In the genomic region with DNA sequence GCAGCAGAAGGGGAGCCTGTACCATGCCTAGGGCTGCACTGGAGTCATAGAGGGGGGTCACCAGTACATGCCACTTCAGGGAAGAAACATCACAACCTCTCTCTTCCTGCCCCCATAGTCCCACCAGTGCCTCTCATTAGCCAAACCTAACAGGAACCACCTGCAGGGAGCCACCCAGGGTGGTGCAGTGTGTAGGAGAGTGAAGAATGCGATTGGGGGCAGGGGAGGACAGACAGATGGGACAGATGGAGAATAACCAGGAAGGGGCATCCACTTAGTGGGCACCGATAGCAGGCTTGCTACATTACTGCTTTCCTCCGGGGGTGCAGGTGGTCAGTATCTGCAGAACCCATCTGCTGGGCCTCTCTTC, we compare ENCODE assay signal across 25 cellular contexts. TPM values are rescaled to one million over a fixed set of nuclear protein-coding genes. Genes with fewer than 3 reads are reported as not detected.
A peak's percentile ranks its signal among the peaks of the same experiment; 100 is the strongest.
DNase-seq lines count a peak whose midpoint lies in the region; ATAC-seq and TF ChIP-seq lines count a peak whose summit lies in the region.
"Had no signal": no experiment of that assay in that cellular context is flagged by ENCODE, and none has a peak within 500 bp of the region (broad histone marks: within the 10 kb centered on the region; RNA-seq: fewer than 3 reads in every experiment).

No MANE protein-coding gene starts in this region.

- DNase-seq in SJSA1 (ENCODE audit: low read depth in 1 of 2, low spot score in 2 of 2) = no peak
- DNase-seq in esophagus muscularis mucosa (ENCODE audit: extremely low spot score) = peak; percentile 50
- no peak for DNase-seq in sigmoid colon
- DNase-seq in NCI-H2171 treated with DMSO at 0.1 percent for 48 hours (lab: John Stamatoyannopoulos, UW) = no peak
- DNase-seq in SHP77 treated with DMSO at 0.1 percent for 48 hours (lab: John Stamatoyannopoulos, UW) = no peak
- DNase-seq in activated CD8-positive, alpha-beta T cell treated with anti-CD3 and anti-CD28 coated beads, Interleukin-2, amount 10 ng/mL, durations not matched to agents 7 days and 5 days = no peak
- DNase-seq: activated CD4-positive, alpha-beta T cell treated with anti-CD3 and anti-CD28 coated beads for 1 hour; activated gamma-delta T cell treated with Interleukin-2 at 50 U/mL for 16 hours; DMS79 treated with DMSO at 0.1 percent for 48 hours; effector memory CD8-positive, alpha-beta T cell; NCI-H1417; NCI-H510A treated with DMSO at 0.1 percent for 48 hours; nephron progenitor cell; NK-92 treated with Interleukin-12 subunit alpha and Interleukin-12 subunit beta, amount 100 ng/mL, for 24 hours had no signal

- no peaks in the 10 kb centered on the region for H3K4me1 Mint-ChIP-seq in activated CD8-positive, alpha-beta T cell treated with anti-CD3 and anti-CD28 coated beads, Interleukin-2, amount 10 ng/mL, durations not matched to agents 7 days and 5 days (ENCODE audit: low read depth)

- CTCF ChIA-PET in activated CD8-positive, alpha-beta T cell treated with anti-CD3 and anti-CD28 coated beads, Interleukin-2, amount 10 ng/mL, durations not matched to agents 7 days and 5 days (lab: Charles Lee) = no interaction called here

- H3K27ac ChIP-seq in BLaER1 (peak overlapping the region; percentile 78), SJSA1 (peak overlapping the region; percentile 63; the same call in 1 of the 2 replicates), esophagus muscularis mucosa (replicated peaks in 1 of 4) (peak overlapping the region in 2 of 4 donors; percentile 51 to 61), sigmoid colon (peak overlapping the region in 3 of 4 donors; percentile 62 to 84 (median 75))
- H3K27ac ChIP-seq: HL-60, left ventricle myocardium inferior, SJCRH30 had no signal

- no peaks in the 10 kb centered on the region for H3K9me3 Mint-ChIP-seq in activated CD8-positive, alpha-beta T cell treated with anti-CD3 and anti-CD28 coated beads, Interleukin-2, amount 10 ng/mL, durations not matched to agents 7 days and 5 days (ENCODE audit: insufficient read depth)
- H3K9me3 Mint-ChIP-seq: effector memory CD8-positive, alpha-beta T cell; nephron progenitor cell had no signal

- TF ChIP-seq EP300 in esophagus muscularis mucosa (IDR thresholded peaks at IDR 0.05) (no peak), sigmoid colon (IDR thresholded peaks at IDR 0.05) (no peak)

- no peaks in the 10 kb centered on the region for H3K36me3 Mint-ChIP-seq in activated CD8-positive, alpha-beta T cell treated with anti-CD3 and anti-CD28 coated beads, Interleukin-2, amount 10 ng/mL, durations not matched to agents 7 days and 5 days (ENCODE audit: low read depth)

- POLR2A ChIA-PET in activated CD8-positive, alpha-beta T cell treated with anti-CD3 and anti-CD28 coated beads, Interleukin-2, amount 10 ng/mL, durations not matched to agents 7 days and 5 days (lab: Charles Lee) = no interaction called here

- H3K4me2 ChIP-seq in BLaER1 = peak overlapping the region; percentile 95

- H3K36me3 ChIP-seq in BLaER1 = no peaks in the 10 kb centered on the region
- H3K36me3 ChIP-seq in SJSA1 = peaks cover 96% of the 10 kb centered on the region
- no peaks in the 10 kb centered on the region for H3K36me3 ChIP-seq in esophagus muscularis mucosa
- no peaks in the 10 kb centered on the region for H3K36me3 ChIP-seq in sigmoid colon
- H3K36me3 ChIP-seq: BE2C, gastrocnemius medialis, left ventricle myocardium inferior, Peyer's patch had no signal

- H3K4me3 ChIP-seq in BLaER1 = peak overlapping the region; percentile 55
- no peak overlapping the region for H3K4me3 ChIP-seq in SJSA1
- H3K4me3 ChIP-seq in esophagus muscularis mucosa = no peak overlapping the region
- H3K4me3 ChIP-seq in sigmoid colon = no peak overlapping the region
- H3K4me3 ChIP-seq: A549, gastrocnemius medialis, left ventricle myocardium inferior, Peyer's patch, SJCRH30 had no signal

- TF ChIP-seq CTCF in esophagus muscularis mucosa (IDR thresholded peaks at IDR 0.05) (no peak), sigmoid colon (IDR thresholded peaks at IDR 0.05) (no peak)

- ATAC-seq in activated CD8-positive, alpha-beta T cell treated with anti-CD3 and anti-CD28 coated beads, Interleukin-2, amount 10 ng/mL, durations not matched to agents 7 days and 5 days = no peak
- no peak for ATAC-seq in GM21619 (IDR thresholded peaks at IDR 0.05; ENCODE audit: unreplicated experiment)
- ATAC-seq: HCT116 had no signal

- WGBS in esophagus muscularis mucosa = 54% methylated on average over 3 of the region's 3 CpGs
- WGBS in sigmoid colon, 2 donors = 49 to 92% methylated on average over 3 of the region's 3 CpGs

- peaks cover 73% of the 10 kb centered on the region for H3K4me1 ChIP-seq in BLaER1
- peaks cover 43% of the 10 kb centered on the region for H3K4me1 ChIP-seq in SJSA1 (replicated peaks)
- H3K4me1 ChIP-seq in esophagus muscularis mucosa = peaks cover 26 to 88% (median 83%) of the 10 kb centered on the region in 4 donors
- peaks cover 0 to 85% (median 70%) of the 10 kb centered on the region in 4 donors for H3K4me1 ChIP-seq in sigmoid colon

- H3K9me3 ChIP-seq in BLaER1 (0 out of 2 replicates have a peak, but pooled peaks cover 5% of the 10 kb centered on the region), SJSA1 (replicated peaks) (no peaks in the 10 kb centered on the region), esophagus muscularis mucosa (no peaks in the 10 kb centered on the region), sigmoid colon (no peaks in the 10 kb centered on the region)
- H3K9me3 ChIP-seq: A549, BE2C, gastrocnemius medialis, left ventricle myocardium inferior, Peyer's patch, SJCRH30 had no signal

- H3K4me3 Mint-ChIP-seq in activated CD8-positive, alpha-beta T cell treated with anti-CD3 and anti-CD28 coated beads, Interleukin-2, amount 10 ng/mL, durations not matched to agents 7 days and 5 days = no peak overlapping the region
- H3K4me3 Mint-ChIP-seq: brain; effector memory CD8-positive, alpha-beta T cell; nephron progenitor cell had no signal

- H3K9ac ChIP-seq in BLaER1 = peak overlapping the region; percentile 52; the same call in 1 of the 2 replicates

- TF ChIP-seq POLR2A in esophagus muscularis mucosa (IDR thresholded peaks at IDR 0.05; ENCODE audit: low read depth) (no peak), sigmoid colon (IDR thresholded peaks at IDR 0.05) (no peak)

- no peak overlapping the region for H3K27ac Mint-ChIP-seq in activated CD8-positive, alpha-beta T cell treated with anti-CD3 and anti-CD28 coated beads, Interleukin-2, amount 10 ng/mL, durations not matched to agents 7 days and 5 days
- H3K27ac Mint-ChIP-seq: effector memory CD8-positive, alpha-beta T cell had no signal

- H3K27me3 Mint-ChIP-seq in activated CD8-positive, alpha-beta T cell treated with anti-CD3 and anti-CD28 coated beads, Interleukin-2, amount 10 ng/mL, durations not matched to agents 7 days and 5 days (ENCODE audit: low read depth) = peaks cover 2% of the 10 kb centered on the region

- peaks cover 19% of the 10 kb centered on the region for H4K20me1 ChIP-seq in BLaER1

- H3K27me3 ChIP-seq in BLaER1 = 0 out of 2 replicates have a peak, but pooled peaks cover 10% of the 10 kb centered on the region
- no peaks in the 10 kb centered on the region for H3K27me3 ChIP-seq in SJSA1 (replicated peaks)
- H3K27me3 ChIP-seq in esophagus muscularis mucosa = no peaks in the 10 kb centered on the region
- no peaks in the 10 kb centered on the region for H3K27me3 ChIP-seq in sigmoid colon
- H3K27me3 ChIP-seq: BE2C, gastrocnemius medialis, Peyer's patch, SJCRH30 had no signal

- intact Hi-C loops in esophagus muscularis mucosa (cut with DNase I) = no loop called here
- intact Hi-C loops in sigmoid colon (cut with DNase I) = loop anchor here (5.0 to 10.0 kb wide), 3 partner anchors 35 to 572 kb away; a partner anchor contains a TSS

RNA-seq across cellular contexts. Expression of a gene that starts 19.2 kb away (rescaled TPM):
- 84.9 and 103 TPM in 2 replicates for total RNA-seq in SJSA1 (2014; rRNA removed; shearing (Covaris generic))
- total RNA-seq in esophagus muscularis mucosa (10 to 100 TPM; 51.7 to 96.8 (median 80.7) TPM), sigmoid colon (10 to 100 TPM; 78.1 to 92.5 (median 84.4) TPM)
- polyA plus RNA-seq in sigmoid colon = 1 to 10 TPM; 4.8 to 7.1 (median 5.5) TPM
- under 1 TPM; 0.29 to 0.47 TPM for total RNA-seq in activated CD8-positive, alpha-beta T cell treated with anti-CD3 and anti-CD28 coated beads, Interleukin-2, amount 10 ng/mL, durations not matched to agents 7 days and 5 days

Comparison
In these comparisons a context has a peak if more than half of its experiments do, and no peak if none do; other contexts are left out.
1. RNA of a gene that starts 19.2 kb away (total RNA-seq): 84.9 to 103 TPM in SJSA1, 78.1 to 92.5 TPM in sigmoid colon and 51.7 to 96.8 TPM in esophagus muscularis mucosa; 0.29 to 0.47 TPM in activated CD8-positive, alpha-beta T cell treated with anti-CD3 and anti-CD28 coated beads, Interleukin-2, amount 10 ng/mL, durations not matched to agents 7 days and 5 days; every median in the first group is over 10 times any median in the second.